In the genomic region with DNA sequence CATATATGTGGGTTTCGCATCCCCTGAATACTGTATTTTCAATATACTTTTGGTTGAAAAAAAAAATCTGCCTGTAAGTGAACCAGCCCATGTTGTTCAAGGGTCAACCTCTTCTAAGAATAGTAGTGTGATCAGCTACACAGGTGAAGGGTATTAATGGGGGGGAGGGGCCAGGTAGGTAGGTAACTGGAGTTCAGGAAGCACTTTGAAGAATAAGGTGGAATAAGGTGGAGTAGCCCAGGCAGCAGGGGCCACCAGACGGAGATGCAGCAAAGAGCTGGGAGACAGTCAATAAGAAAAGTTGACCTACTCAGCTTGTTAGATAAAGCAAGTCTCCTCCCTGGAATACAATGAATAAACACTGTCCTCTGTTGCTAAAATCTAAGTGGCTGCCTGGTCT, we compare ENCODE assay signal across 21 cellular contexts. TPM values are rescaled to one million over a fixed set of nuclear protein-coding genes. Genes with fewer than 3 reads are reported as not detected.
DNase-seq lines count a peak whose midpoint lies in the region; ATAC-seq, FAIRE-seq and TF ChIP-seq lines count a peak whose summit lies in the region.
"Had no signal": no experiment of that assay in that cellular context is flagged by ENCODE, and none has a peak within 500 bp of the region (broad histone marks: within the 10 kb centered on the region; RNA-seq: fewer than 3 reads in every experiment).

No MANE protein-coding gene starts in this region.

- no peak overlapping the region for H3K14ac ChIP-seq in H9 (ENCODE audit: insufficient read depth, low read length)

- no peak overlapping the region for H3T11ph ChIP-seq in H9 (ENCODE audit: low read length)

- H2BK20ac ChIP-seq in H9 (ENCODE audit: low read depth, low read length, poor library complexity, severe bottlenecking), result peak overlapping the region; percentile 26

- H3K79me1 ChIP-seq in H9 (ENCODE audit: insufficient read depth, low read depth, low read length, poor library complexity, severe bottlenecking), result peaks cover 10% of the 10 kb centered on the region

- POLR2A ChIA-PET in K562 (lab: Yijun Ruan, JAX), result interaction anchor here (1.0 to 1.4 kb wide), 2 partner anchors 9 to 14 kb away, joined by 3 to 8 read pairs; a partner anchor contains a TSS

- no peak overlapping the region for H2BK15ac ChIP-seq in H9 (ENCODE audit: low read depth, low read length)

- no peak overlapping the region for H3K23ac ChIP-seq in H9 (ENCODE audit: insufficient read length, low read depth, low read length)

- H3K36me3 ChIP-seq in right atrium auricular region, result peaks cover 56% of the 10 kb centered on the region
- H3K36me3 ChIP-seq in K562 (ENCODE audit: control insufficient read depth, insufficient read depth, low read length), result peaks cover 96% of the 10 kb centered on the region
- peaks cover 33 to 43% of the 10 kb centered on the region in 2 donors for H3K36me3 ChIP-seq in thyroid gland

- H2BK12ac ChIP-seq in H9 (ENCODE audit: insufficient read length, low read depth, low read length), result no peak overlapping the region

- in situ Hi-C loops in K562 (cut with MboI), result no loop called here

- peak overlapping the region in 1 of 3 experiments; percentile 77; a peak in 3 of 7 replicates for H3K27ac Mint-ChIP-seq in H9
- peak overlapping the region; percentile 11 for H3K27ac Mint-ChIP-seq in stimulated activated effector memory CD8-positive, alpha-beta T cell treated with anti-CD3 and anti-CD28 coated beads, Interleukin-12 subunit alpha, Interleukin-12 subunit beta, amount 100 ng/mL, for 72 hours
- H3K27ac Mint-ChIP-seq: HFFc6 had no signal

- no peak overlapping the region for H2BK5ac ChIP-seq in H9 (ENCODE audit: insufficient read length, low read length)

- peaks cover 77 to 97% (median 96%) of the 10 kb centered on the region in 3 experiments for H3K36me3 Mint-ChIP-seq in H9 (ENCODE audit: insufficient read depth in 1 of 3, low read depth in 3 of 3)
- H3K36me3 Mint-ChIP-seq in stimulated activated effector memory CD8-positive, alpha-beta T cell treated with anti-CD3 and anti-CD28 coated beads, Interleukin-12 subunit alpha, Interleukin-12 subunit beta, amount 100 ng/mL, for 72 hours, result peaks cover 100% of the 10 kb centered on the region

- intact Hi-C loops in Right ventricle myocardium superior (cut with DNase I) (no loop called here), K562 (cut with micrococcal nuclease) (no loop called here), thyroid gland (cut with DNase I) (no loop called here)

- H3K27ac ChIP-seq in right atrium auricular region, result peak overlapping the region; percentile 37 to 43
- no peak overlapping the region for H3K27ac ChIP-seq in H9 (ENCODE audit: insufficient read length, low read depth, low read length)
- H3K27ac ChIP-seq in K562 (ENCODE audit: extremely low read depth, low read depth, low read length), result no peak overlapping the region
- H3K27ac ChIP-seq in thyroid gland, result no peak overlapping the region

- H3K27me3 ChIP-seq in right atrium auricular region (no peaks in the 10 kb centered on the region), H9 (ENCODE audit: insufficient read depth, low read length) (no peaks in the 10 kb centered on the region), K562 (ENCODE audit: control insufficient read depth in 2 of 2, insufficient read depth in 2 of 2, low read length in 2 of 2) (no peaks in the 10 kb centered on the region), thyroid gland (no peaks in the 10 kb centered on the region)
- H3K27me3 ChIP-seq: BE2C had no signal

- H3K4me3 Mint-ChIP-seq in H9, result no peak overlapping the region
- H3K4me3 Mint-ChIP-seq in stimulated activated effector memory CD8-positive, alpha-beta T cell treated with anti-CD3 and anti-CD28 coated beads, Interleukin-12 subunit alpha, Interleukin-12 subunit beta, amount 100 ng/mL, for 72 hours, result no peak overlapping the region
- H3K4me3 Mint-ChIP-seq: HFFc6 had no signal

- H3K9me3 ChIP-seq in right atrium auricular region, result no peaks in the 10 kb centered on the region
- no peaks in the 10 kb centered on the region for H3K9me3 ChIP-seq in H9 (ENCODE audit: control insufficient read depth, low read depth, low read length)
- no peaks in the 10 kb centered on the region for H3K9me3 ChIP-seq in K562 (replicated peaks; ENCODE audit: control insufficient read depth, insufficient read depth, low read depth, low read length)
- H3K9me3 ChIP-seq in thyroid gland, result no peaks in the 10 kb centered on the region
- H3K9me3 ChIP-seq: BE2C had no signal

- BruUV-seq in K562 (replicated peaks; lab: Mats Ljungman, UMichigan), result no TSS peak

- no peak overlapping the region for H3K4me2 ChIP-seq in H9 (ENCODE audit: insufficient read depth, insufficient read length, low read length)
- no peak overlapping the region for H3K4me2 ChIP-seq in K562 (ENCODE audit: insufficient read depth, low read length)

- H3K4ac ChIP-seq in H9 (ENCODE audit: low read depth, low read length), result no peak overlapping the region

- DNase-seq in right atrium auricular region (ENCODE audit: low spot score) (no peak), Right ventricle myocardium superior (no peak), H9 (no peak), K562 (ENCODE audit: extremely low read depth in 1 of 4, low spot score in 3 of 4) (no peak), C1 segment of cervical spinal cord (lab: John Stamatoyannopoulos, UW) (no peak), thyroid gland (no peak)
- DNase-seq in stimulated activated effector memory CD8-positive, alpha-beta T cell treated with anti-CD3 and anti-CD28 coated beads, Interleukin-12 subunit alpha, Interleukin-12 subunit beta, amount 100 ng/mL, for 72 hours (ENCODE audit: low spot score in 2 of 2), result no peak
- DNase-seq: BE2C, DMS 273 treated with DMSO at 0.1 percent for 48 hours, GDM1, HFFc6, IMR-90, Kasumi-1, NCI-H187, NCI-H69, SIG-M5 had no signal

- FAIRE-seq in K562 (lab: Jason Lieb, UNC), result no peak
- FAIRE-seq: GM12878, GM18507 had no signal

- no peaks in the 10 kb centered on the region for H3K27me3 Mint-ChIP-seq in H9 (ENCODE audit: low read depth)

- no peak overlapping the region for H2AK5ac ChIP-seq in H9 (ENCODE audit: insufficient read length, low read length)

- no peak for TF ChIP-seq RAD21 in K562 (CRISPR knock-in tag; conservative IDR thresholded peaks at IDR 0.05 in 1 of 2, IDR thresholded peaks at IDR 0.05 in 1 of 2)

- H3K79me2 ChIP-seq in H9 (ENCODE audit: insufficient read depth, low read length) (peaks cover 6% of the 10 kb centered on the region; the same call in 1 of the 2 replicates), K562 (ENCODE audit: control insufficient read depth, insufficient read depth, low read length) (peaks cover 82% of the 10 kb centered on the region)

- H3K4me1 Mint-ChIP-seq in H9, result peaks cover 67 to 76% of the 10 kb centered on the region in 2 experiments
- H3K4me1 Mint-ChIP-seq in stimulated activated effector memory CD8-positive, alpha-beta T cell treated with anti-CD3 and anti-CD28 coated beads, Interleukin-12 subunit alpha, Interleukin-12 subunit beta, amount 100 ng/mL, for 72 hours, result peaks cover 20% of the 10 kb centered on the region

- no peaks in the 10 kb centered on the region for H3K23me2 ChIP-seq in H9 (ENCODE audit: insufficient read length, low read depth, low read length, poor library complexity, severe bottlenecking)

- no peak for TF ChIP-seq EP300 in K562 (IDR thresholded peaks at IDR 0.05; ENCODE audit: low read length)

- peak; percentile 54; the same call in 1 of the 2 replicates for TF ChIP-seq POLR2A in K562 (conservative IDR thresholded peaks at IDR 0.05)
- no peak for TF ChIP-seq POLR2A in thyroid gland (IDR thresholded peaks at IDR 0.05)

- H3K9me1 ChIP-seq in K562 (ENCODE audit: control insufficient read depth, insufficient read depth, low read length), result no peaks in the 10 kb centered on the region

- no CpG with 5 or more reads among the region's 2 CpGs for WGBS in H9 (ENCODE audit: extremely low coverage, insufficient read length, low lambda C conversion rate)
- 89% methylated on average over 2 of the region's 2 CpGs for WGBS in K562 (ENCODE audit: insufficient coverage, low coverage, missing lambda C conversion rate)
- WGBS in thyroid gland, 2 donors, result 96 to 98% methylated on average over 2 of the region's 2 CpGs

- no peak overlapping the region for H3K56ac ChIP-seq in H9 (ENCODE audit: insufficient read length, low read depth, low read length)

- no peaks in the 10 kb centered on the region for H4K20me1 ChIP-seq in H9 (ENCODE audit: control insufficient read depth, insufficient read depth, insufficient read length)
- H4K20me1 ChIP-seq in K562 (replicated peaks; ENCODE audit: control insufficient read depth, insufficient read depth, low read length), result no peaks in the 10 kb centered on the region

- no peak overlapping the region for H3K18ac ChIP-seq in H9 (ENCODE audit: insufficient read length, low read depth, low read length)

- H3K9me3 Mint-ChIP-seq in H9, result no peaks in the 10 kb centered on the region
- H3K9me3 Mint-ChIP-seq in stimulated activated effector memory CD8-positive, alpha-beta T cell treated with anti-CD3 and anti-CD28 coated beads, Interleukin-12 subunit alpha, Interleukin-12 subunit beta, amount 100 ng/mL, for 72 hours, result no peaks in the 10 kb centered on the region
- H3K9me3 Mint-ChIP-seq: HFFc6 had no signal

- TF ChIP-seq CTCF in right atrium auricular region (IDR thresholded peaks at IDR 0.05), result no peak
- no peak for TF ChIP-seq CTCF in H9 (conservative IDR thresholded peaks at IDR 0.05)
- no peak for TF ChIP-seq CTCF in K562 (IDR thresholded peaks at IDR 0.05 in 2 of 3, conservative IDR thresholded peaks at IDR 0.05 in 1 of 3; ENCODE audit: insufficient read depth in 2 of 3, low read depth in 1 of 3, low read length in 3 of 3)
- no peak for TF ChIP-seq CTCF in thyroid gland (IDR thresholded peaks at IDR 0.05)

- no peak overlapping the region for H3K4me3 ChIP-seq in right atrium auricular region
- no peak overlapping the region for H3K4me3 ChIP-seq in K562
- no peak overlapping the region for H3K4me3 ChIP-seq in thyroid gland (replicated peaks in 1 of 3)
- H3K4me3 ChIP-seq: GM12878 had no signal

- H4K91ac ChIP-seq in H9 (ENCODE audit: insufficient read length, low read depth, low read length), result no peak overlapping the region

- H4K5ac ChIP-seq in H9 (ENCODE audit: insufficient read length, low read depth, low read length), result no peak overlapping the region

- H2AFZ ChIP-seq in H9 (ENCODE audit: low read length) (no peak overlapping the region), K562 (ENCODE audit: low read depth, low read length) (no peak overlapping the region)

- H3K4me1 ChIP-seq in right atrium auricular region (peaks cover 0 to 32% of the 10 kb centered on the region in 2 donors), H9 (ENCODE audit: insufficient read depth, low read length) (no peaks in the 10 kb centered on the region; the same call in 1 of the 2 replicates), K562 (replicated peaks in 1 of 2; ENCODE audit: control insufficient read depth in 2 of 2, insufficient read depth in 2 of 2, low read length in 2 of 2) (peaks cover 0 to 2% of the 10 kb centered on the region in 2 experiments; a peak in 2 of 5 replicates), thyroid gland (no peaks in the 10 kb centered on the region)

- CTCF ChIA-PET in K562 (lab: Yijun Ruan, JAX; ENCODE audit: low intra/inter-chr PET ratio), result no interaction called here

- H3K9ac ChIP-seq in H9 (ENCODE audit: extremely low read depth, insufficient read length, low read length) (no peak overlapping the region), K562 (ENCODE audit: insufficient read depth in 1 of 2, low read depth in 2 of 2, low read length in 2 of 2) (no peak overlapping the region)

- H2BK120ac ChIP-seq in H9 (ENCODE audit: low read depth, low read length, poor library complexity, severe bottlenecking), result no peak overlapping the region

- ATAC-seq in Right ventricle myocardium superior (ENCODE audit: poor library complexity) (no peak), K562 (no peak)
- no peak for ATAC-seq in stimulated activated effector memory CD8-positive, alpha-beta T cell treated with anti-CD3 and anti-CD28 coated beads, Interleukin-12 subunit alpha, Interleukin-12 subunit beta, amount 100 ng/mL, for 72 hours
- ATAC-seq in activated CD4-positive, CD25-positive, alpha-beta regulatory T cell treated with anti-CD3 and anti-CD28 coated beads, Interleukin-2, amount 50 U/mL, for 24 hours, result no peak
- ATAC-seq: GM12878 had no signal

- H4K8ac ChIP-seq in H9 (replicated peaks; ENCODE audit: insufficient read length, low read depth, low read length), result no peak overlapping the region

RNA-seq across cellular contexts. Expression of a gene that starts 9.3 kb away (rescaled TPM):
- total RNA-seq in right atrium auricular region (1,000 to 10,000 TPM in 1 of 2 donors, 100 to 1,000 TPM in 1; 727 to 1,254 TPM), Right ventricle myocardium superior (2,064 TPM), H9 (2021) (1,343 and 1,353 TPM in 2 replicates), K562 (2014; rRNA removed) (710 and 743 TPM in 2 replicates), K562 (2014; rRNA removed; fragmentation: Illumina TruSeq; extraction: Trizol) (1,339 and 1,452 TPM in 2 replicates), K562 (2015; rRNA removed; fragmentation: Illumina TruSeq; extraction: Trizol) (871 and 888 TPM in 2 replicates), K562 (2021) (919 and 939 TPM in 2 replicates), thyroid gland (100 to 1,000 TPM; 338 to 531 (median 407) TPM)
- total RNA-seq in K562 (2011; cell fraction: chromatin; rRNA removed; ENCODE audit: low replicate concordance), result 74.2 and 159 TPM in 2 replicates
- total RNA-seq in K562 (2011; cell fraction: nucleolus; rRNA removed), result 72.0 and 82.6 TPM in 2 replicates
- total RNA-seq in K562 (2011; cell fraction: nucleoplasm; rRNA removed), result 129 and 165 TPM in 2 replicates
- polyA plus RNA-seq in K562 (2011; rRNA removed) (993 and 1,477 TPM in 2 replicates), K562 (2014; fragmentation: Illumina TruSeq; extraction: Trizol) (968 and 1,051 TPM in 2 replicates), K562 (2014; fragmentation: Nextera tagmentation; extraction: Ambion mirVana) (1,000 to 10,000 TPM; 2,666 to 2,680 TPM), K562 (2014; rRNA removed) (875 and 947 TPM in 2 replicates)
- 303 and 725 TPM in 2 replicates for polyA plus RNA-seq in K562 (2011; cell fraction: cytosol; rRNA removed)
- polyA plus RNA-seq in K562 (2011; cell fraction: nucleus; rRNA removed), result 114 and 246 TPM in 2 replicates
- polyA plus RNA-seq in K562 (2012), result 674 and 1,073 TPM in 2 replicates
- 1,250 and 1,470 TPM in 2 replicates for polyA minus RNA-seq in K562 (2011; rRNA and poly(A)+ RNA removed)
- 267 and 360 TPM in 2 replicates for polyA minus RNA-seq in K562 (2011; cell fraction: cytosol; rRNA and poly(A)+ RNA removed)
- 66.6 and 146 TPM in 2 replicates for polyA minus RNA-seq in K562 (2011; cell fraction: nucleus; rRNA and poly(A)+ RNA removed)

RNA-seq across cellular contexts. Expression of a gene that starts 43.7 kb away (rescaled TPM):
- total RNA-seq in right atrium auricular region (not detected), Right ventricle myocardium superior (not detected), H9 (2021) (not detected in 2 replicates), K562 (2014; rRNA removed) (not detected in 2 replicates), K562 (2014; rRNA removed; fragmentation: Illumina TruSeq; extraction: Trizol) (not detected in 2 replicates), K562 (2015; rRNA removed; fragmentation: Illumina TruSeq; extraction: Trizol) (not detected in 2 replicates), K562 (2021) (not detected in 2 replicates), thyroid gland (not detected)
- total RNA-seq in K562 (2011; cell fraction: chromatin; rRNA removed; ENCODE audit: low replicate concordance), result not detected in 2 replicates
- not detected in 2 replicates for total RNA-seq in K562 (2011; cell fraction: nucleolus; rRNA removed)
- total RNA-seq in K562 (2011; cell fraction: nucleoplasm; rRNA removed), result not detected in 2 replicates
- polyA plus RNA-seq in K562 (2011; rRNA removed) (not detected in 2 replicates), K562 (2014; fragmentation: Illumina TruSeq; extraction: Trizol) (not detected in 2 replicates), K562 (2014; fragmentation: Nextera tagmentation; extraction: Ambion mirVana) (not detected), K562 (2014; rRNA removed) (not detected in 2 replicates)
- polyA plus RNA-seq in K562 (2011; cell fraction: cytosol; rRNA removed), result not detected in 2 replicates
- polyA plus RNA-seq in K562 (2011; cell fraction: nucleus; rRNA removed), result not detected in 2 replicates
- polyA plus RNA-seq in K562 (2012), result not detected in 2 replicates
- not detected in 2 replicates for polyA minus RNA-seq in K562 (2011; rRNA and poly(A)+ RNA removed)
- polyA minus RNA-seq in K562 (2011; cell fraction: cytosol; rRNA and poly(A)+ RNA removed), result not detected in 2 replicates
- not detected in 2 replicates for polyA minus RNA-seq in K562 (2011; cell fraction: nucleus; rRNA and poly(A)+ RNA removed)
- total RNA-seq: GM12878, H4, HFFc6, HT-29, IMR-90 had no signal
- polyA plus RNA-seq: GM12878, IMR-90 had no signal

Comparison
In these comparisons a context has a peak if more than half of its experiments do, and no peak if none do; other contexts are left out.
1. H3K27ac ChIP-seq: peak in right atrium auricular region (2 of 2); none in H9 (single experiment), K562 (single experiment) and thyroid gland (0 of 3).